ENCODE assay signal across 13 cellular contexts in genomic region chr1:73593804-73594203, GRCh38.
DNase-seq lines count a peak whose midpoint lies in the region; ATAC-seq, FAIRE-seq and TF ChIP-seq lines count a peak whose summit lies in the region.
"Had no signal": no experiment of that assay in that cellular context is flagged by ENCODE, and none has a peak within 500 bp of the region (broad histone marks: within the 10 kb centered on the region; RNA-seq: fewer than 3 reads in every experiment).

No MANE protein-coding gene starts in this region.

- FAIRE-seq in urothelium cell line (lab: Jason Lieb, UNC): no peak

- POLR2A ChIA-PET in SK-N-SH (lab: Yijun Ruan, JAX) (no interaction called here), A673 (lab: Charles Lee; ENCODE audit: low non-redundant PET) (no interaction called here)

- TF ChIP-seq EP300 in SK-N-SH (IDR thresholded peaks at IDR 0.05; ENCODE audit: borderline replicate concordance in 1 of 2, low read depth in 1 of 2, low read length in 1 of 2): no peak

- no peaks in the 10 kb centered on the region for H3K9me2 ChIP-seq in SK-N-SH

- H3K4me1 ChIP-seq in SK-N-SH (ENCODE audit: control insufficient read depth in 1 of 2, insufficient read depth in 2 of 2, low read depth in 1 of 2, low read length in 1 of 2): peaks cover 0 to 10% of the 10 kb centered on the region in 2 experiments; a peak in 1 of 4 replicates
- peaks cover 11% of the 10 kb centered on the region for H3K4me1 ChIP-seq in mammary epithelial cell (ENCODE audit: insufficient read depth, low read length)
- H3K4me1 ChIP-seq in mesodermal cell (ENCODE audit: control insufficient read depth, insufficient read depth, low read length, poor library complexity, severe bottlenecking): peaks cover 3% of the 10 kb centered on the region
- H3K4me1 ChIP-seq in effector memory CD4-positive, alpha-beta T cell (ENCODE audit: control insufficient read depth, insufficient read depth, low read length, poor library complexity, severe bottlenecking): no peaks in the 10 kb centered on the region
- H3K4me1 ChIP-seq in A673 (ENCODE audit: insufficient read depth, low read length, poor library complexity, severe bottlenecking): peaks cover 4% of the 10 kb centered on the region

- ATAC-seq in SK-N-SH treated with all-trans-retinoic acid at 6 μM for 48 hours: no peak
- ATAC-seq: T-cell had no signal

- in situ Hi-C loops in mammary epithelial cell (cut with MboI; ENCODE audit: low sequenced_read_pairs in 2 of 2): no loop called here

- 21% methylated on average over 4 of the region's 4 CpGs for WGBS in SK-N-SH (ENCODE audit: low lambda C conversion rate)
- WGBS in mammary epithelial cell (ENCODE audit: low coverage, missing lambda C conversion rate): 62% methylated on average over 4 of the region's 4 CpGs
- WGBS in mesodermal cell (ENCODE audit: insufficient coverage in 2 of 2), 2 experiments: 80% methylated on average over 2 of the region's 4 CpGs

- no peak for DNase-seq in SK-N-SH
- DNase-seq in mammary epithelial cell: peak; percentile 21
- peak; percentile 9 for DNase-seq in urothelium cell line (ENCODE audit: low spot score)
- no peak for DNase-seq in effector memory CD4-positive, alpha-beta T cell
- DNase-seq in SIG-M5 (lab: John Stamatoyannopoulos, UW): no peak
- no peak for DNase-seq in A673 (ENCODE audit: low spot score)
- DNase-seq: activated CD4-positive, alpha-beta T cell treated with anti-CD3 and anti-CD28 coated beads, Interleukin-2, amount 50 U/mL, for 4 hours; dorsolateral prefrontal cortex; Karpas-422; stimulated activated CD4-positive, alpha-beta T cell treated with anti-CD3 and anti-CD28 coated beads, Interleukin-15, amount 100 ng/mL, for 24 hours; T-cell had no signal

- H3K27me3 ChIP-seq in SK-N-SH (ENCODE audit: insufficient read depth) (no peaks in the 10 kb centered on the region), mammary epithelial cell (ENCODE audit: insufficient read depth, low read length) (no peaks in the 10 kb centered on the region), A673 (replicated peaks; ENCODE audit: insufficient read depth, low read depth, low read length, poor library complexity) (no peaks in the 10 kb centered on the region)
- H3K27me3 ChIP-seq in effector memory CD4-positive, alpha-beta T cell (replicated peaks; ENCODE audit: control insufficient read depth, insufficient read depth, low read length, poor library complexity, severe bottlenecking): no peaks in the 10 kb centered on the region
- H3K27me3 ChIP-seq: dorsolateral prefrontal cortex had no signal

- H4K20me1 ChIP-seq in SK-N-SH (ENCODE audit: insufficient read depth) (no peaks in the 10 kb centered on the region), mammary epithelial cell (ENCODE audit: insufficient read depth, low read length) (no peaks in the 10 kb centered on the region)

- 0 out of 4 replicates have a peak overlapping the region, but pooled peaks of 1 of the 2 experiments have one; percentile 3 for H3K4me3 ChIP-seq in SK-N-SH (ENCODE audit: low read depth in 2 of 2, low read length in 1 of 2)
- no peak overlapping the region for H3K4me3 ChIP-seq in mammary epithelial cell (replicated peaks in 1 of 3; ENCODE audit: insufficient read depth in 1 of 3, low read depth in 2 of 3, low read length in 3 of 3)
- no peak overlapping the region for H3K4me3 ChIP-seq in mesodermal cell (ENCODE audit: extremely low read depth, insufficient read depth, low read length, poor library complexity, severe bottlenecking)
- no peak overlapping the region for H3K4me3 ChIP-seq in effector memory CD4-positive, alpha-beta T cell (ENCODE audit: insufficient read depth, low read depth, low read length, poor library complexity, severe bottlenecking)
- H3K4me3 ChIP-seq in A673 (ENCODE audit: low read depth, low read length, poor library complexity, severe bottlenecking): no peak overlapping the region
- H3K4me3 ChIP-seq: dorsolateral prefrontal cortex had no signal

- TF ChIP-seq CTCF in SK-N-SH (IDR thresholded peaks at IDR 0.05) (no peak), mammary epithelial cell (conservative IDR thresholded peaks at IDR 0.05 in 1 of 2, IDR thresholded peaks at IDR 0.05 in 1 of 2; ENCODE audit: extremely low read depth in 1 of 2, insufficient read depth in 1 of 2, low read depth in 1 of 2, low read length in 2 of 2) (no peak), A673 (conservative IDR thresholded peaks at IDR 0.05; ENCODE audit: low read depth, low read length) (no peak)

- TF ChIP-seq RAD21 in SK-N-SH (IDR thresholded peaks at IDR 0.05; ENCODE audit: low read length): no peak

- H3K9me3 ChIP-seq in SK-N-SH (no peaks in the 10 kb centered on the region), mammary epithelial cell (replicated peaks; ENCODE audit: insufficient read depth, low read length) (no peaks in the 10 kb centered on the region), mesodermal cell (ENCODE audit: control insufficient read depth, low read length) (no peaks in the 10 kb centered on the region), A673 (ENCODE audit: low read depth, low read length, poor library complexity, severe bottlenecking) (no peaks in the 10 kb centered on the region)
- H3K9me3 ChIP-seq in effector memory CD4-positive, alpha-beta T cell (ENCODE audit: control insufficient read depth, low read length): no peaks in the 10 kb centered on the region

- H3K79me2 ChIP-seq in SK-N-SH (ENCODE audit: insufficient read depth) (no peaks in the 10 kb centered on the region), mammary epithelial cell (ENCODE audit: insufficient read depth, low read length) (no peaks in the 10 kb centered on the region)

- no TSS peak for BruUV-seq in mammary epithelial cell (replicated peaks; lab: Mats Ljungman, UMichigan)
- no TSS peak for BruUV-seq in A673 (replicated peaks; lab: Mats Ljungman, UMichigan)

- H3K9ac ChIP-seq in SK-N-SH (no peak overlapping the region), mammary epithelial cell (ENCODE audit: insufficient read depth, low read length) (no peak overlapping the region)

- no peaks in the 10 kb centered on the region for H3F3A ChIP-seq in SK-N-SH (replicated peaks; ENCODE audit: insufficient read depth)

- CTCF ChIA-PET in SK-N-SH (lab: Yijun Ruan, JAX): no interaction called here
- CTCF ChIA-PET in mammary epithelial cell (lab: Charles Lee; ENCODE audit: low non-redundant PET): no interaction called here
- CTCF ChIA-PET in A673 (lab: Charles Lee): no interaction called here

- H3K4me2 ChIP-seq in SK-N-SH (no peak overlapping the region), mammary epithelial cell (ENCODE audit: insufficient read depth, low read depth, low read length) (peak overlapping the region; percentile 76)

- dilution Hi-C loops in mammary epithelial cell (cut with HindIII; ENCODE audit: low sequenced_read_pairs): no loop called here

- 0 out of 2 replicates have a peak overlapping the region, but pooled peaks have one; percentile 14 for H2AFZ ChIP-seq in SK-N-SH (ENCODE audit: low read depth)
- H2AFZ ChIP-seq in mammary epithelial cell (ENCODE audit: low read depth, low read length): peak overlapping the region; percentile 51

- H3K36me3 ChIP-seq in SK-N-SH (replicated peaks in 1 of 2; ENCODE audit: control insufficient read depth in 1 of 2, insufficient read depth in 2 of 2, low read length in 1 of 2): no peaks in the 10 kb centered on the region
- H3K36me3 ChIP-seq in mammary epithelial cell (ENCODE audit: insufficient read depth, low read length): no peaks in the 10 kb centered on the region
- H3K36me3 ChIP-seq in mesodermal cell (ENCODE audit: control insufficient read depth, insufficient read depth, low read length): no peaks in the 10 kb centered on the region
- H3K36me3 ChIP-seq in effector memory CD4-positive, alpha-beta T cell (ENCODE audit: control insufficient read depth, insufficient read depth, low read length): no peaks in the 10 kb centered on the region
- no peaks in the 10 kb centered on the region for H3K36me3 ChIP-seq in A673 (ENCODE audit: insufficient read depth, low read length, poor library complexity, severe bottlenecking)

- H3K27ac ChIP-seq in SK-N-SH (ENCODE audit: low read depth in 2 of 2, low read length in 1 of 2) (no peak overlapping the region), mammary epithelial cell (ENCODE audit: insufficient read depth, low read depth, low read length) (peak overlapping the region; percentile 24), mesodermal cell (ENCODE audit: low read depth, low read length, severe bottlenecking) (peak overlapping the region; percentile 90), A673 (ENCODE audit: low read depth, low read length, poor library complexity, severe bottlenecking) (no peak overlapping the region)
- no peak overlapping the region for H3K27ac ChIP-seq in effector memory CD4-positive, alpha-beta T cell (ENCODE audit: insufficient read depth, low read length, poor library complexity, severe bottlenecking)
- H3K27ac ChIP-seq: dorsolateral prefrontal cortex had no signal

- intact Hi-C loops in mammary epithelial cell (cut with micrococcal nuclease) (no loop called here), A673 (cut with micrococcal nuclease; ENCODE audit: unreplicated experiment) (no loop called here)

TF ChIP-seq in SK-N-SH, 30 proteins besides CTCF, POLR2A, EP300 and RAD21 (continues in another document):
- TF ChIP-seq TEAD4 (IDR thresholded peaks at IDR 0.05; ENCODE audit: borderline replicate concordance, insufficient read depth) (no peak), IRF3 (IDR thresholded peaks at IDR 0.05; ENCODE audit: low read depth, low read length) (no peak), MEF2A (IDR thresholded peaks at IDR 0.05; ENCODE audit: borderline replicate concordance, low read depth) (no peak)

TF ChIP-seq in SK-N-SH treated with all-trans-retinoic acid at 6 μM for 48 hours, 23 proteins besides CTCF, POLR2A, EP300 and RAD21:
- TF ChIP-seq POU6F1 (CRISPR knock-in tag; IDR thresholded peaks at IDR 0.05; ENCODE audit: borderline replicate concordance, low read depth) (no peak), ZFP3 (CRISPR knock-in tag; IDR thresholded peaks at IDR 0.05) (no peak), ZC3H10 (CRISPR knock-in tag; IDR thresholded peaks at IDR 0.05) (no peak)

Comparison
In these comparisons a context has a peak if more than half of its experiments do, and no peak if none do; other contexts are left out.
1. DNase-seq: peak in mammary epithelial cell (single experiment) and urothelium cell line (single experiment); none in SK-N-SH (single experiment), effector memory CD4-positive, alpha-beta T cell (0 of 3), SIG-M5 (single experiment) and A673 (single experiment).
2. H3K27ac ChIP-seq: peak in mammary epithelial cell (single experiment) and mesodermal cell (single experiment); none in SK-N-SH (0 of 2), effector memory CD4-positive, alpha-beta T cell (single experiment) and A673 (single experiment).